In genomic region chr9:97983524-97984187, GRCh38 we compare ENCODE assay signal across 8 cellular contexts. TPM values are rescaled to one million over a fixed set of nuclear protein-coding genes. Genes with fewer than 3 reads are reported as not detected.
DNase-seq lines count a peak whose midpoint lies in the region; ATAC-seq and TF ChIP-seq lines count a peak whose summit lies in the region.

No MANE protein-coding gene starts in this region.

- peak overlapping the region; percentile 95 for H3K27ac Mint-ChIP-seq in activated CD8-positive, alpha-beta T cell treated with anti-CD3 and anti-CD28 coated beads, Interleukin-2, amount 10 ng/mL, durations not matched to agents 7 days and 5 days
- no peak overlapping the region for H3K27ac Mint-ChIP-seq in endothelial cell (ENCODE audit: unreplicated experiment)

- no peaks in the 10 kb centered on the region for H3K36me3 ChIP-seq in mucosa of descending colon (ENCODE audit: low read depth)

- CTCF ChIA-PET in activated CD8-positive, alpha-beta T cell treated with anti-CD3 and anti-CD28 coated beads, Interleukin-2, amount 10 ng/mL, durations not matched to agents 7 days and 5 days (lab: Charles Lee), result interaction anchor here (0.9 to 4.3 kb wide), 10 partner anchors 20 to 273 kb away, joined by 3 to 58 read pairs (median 4); partner anchors contain the start of genes HEMGN and TRMO

- peaks cover 54% of the 10 kb centered on the region for H3K4me1 Mint-ChIP-seq in activated CD8-positive, alpha-beta T cell treated with anti-CD3 and anti-CD28 coated beads, Interleukin-2, amount 10 ng/mL, durations not matched to agents 7 days and 5 days (ENCODE audit: low read depth)
- peaks cover 4% of the 10 kb centered on the region for H3K4me1 Mint-ChIP-seq in endothelial cell (ENCODE audit: unreplicated experiment)

- no peaks in the 10 kb centered on the region for H3K9me3 Mint-ChIP-seq in activated CD8-positive, alpha-beta T cell treated with anti-CD3 and anti-CD28 coated beads, Interleukin-2, amount 10 ng/mL, durations not matched to agents 7 days and 5 days (ENCODE audit: insufficient read depth)
- no peaks in the 10 kb centered on the region for H3K9me3 Mint-ChIP-seq in endothelial cell (ENCODE audit: unreplicated experiment)

- no peaks in the 10 kb centered on the region for H3K27me3 Mint-ChIP-seq in activated CD8-positive, alpha-beta T cell treated with anti-CD3 and anti-CD28 coated beads, Interleukin-2, amount 10 ng/mL, durations not matched to agents 7 days and 5 days (ENCODE audit: low read depth)
- peaks cover 9% of the 10 kb centered on the region for H3K27me3 Mint-ChIP-seq in endothelial cell (ENCODE audit: unreplicated experiment)

- intact Hi-C loops in mucosa of descending colon (cut with DNase I, micrococcal nuclease), result no loop called here

- POLR2A ChIA-PET in activated CD8-positive, alpha-beta T cell treated with anti-CD3 and anti-CD28 coated beads, Interleukin-2, amount 10 ng/mL, durations not matched to agents 7 days and 5 days (lab: Charles Lee), result interaction anchor here (0.7 to 10.3 kb wide), 16 partner anchors 9 to 272 kb away, joined by 3 to 110 read pairs (median 5); partner anchors contain the start of genes NANS, TBC1D2, TRIM14 and TRMO

- peaks cover 20% of the 10 kb centered on the region for H3K36me3 Mint-ChIP-seq in activated CD8-positive, alpha-beta T cell treated with anti-CD3 and anti-CD28 coated beads, Interleukin-2, amount 10 ng/mL, durations not matched to agents 7 days and 5 days (ENCODE audit: low read depth)
- no peaks in the 10 kb centered on the region for H3K36me3 Mint-ChIP-seq in endothelial cell (ENCODE audit: low read depth, unreplicated experiment)

- peak; percentile 20 for TF ChIP-seq CTCF in endothelial cell (IDR thresholded peaks at IDR 0.05; ENCODE audit: unreplicated experiment)
- TF ChIP-seq CTCF in mucosa of descending colon (IDR thresholded peaks at IDR 0.05), result no peak

- DNase-seq in COR-L47 (lab: John Stamatoyannopoulos, UW) (peak; percentile 24), MV-4-11 (lab: John Stamatoyannopoulos, UW) (peak; percentile 15), endothelial cell (ENCODE audit: low spot score) (peak; percentile 48), mucosa of descending colon (peak in 2 of 3 donors; percentile 67 to 77), middle frontal gyrus (ENCODE audit: extremely low spot score, low spot score) (no peak)
- DNase-seq in activated CD8-positive, alpha-beta T cell treated with anti-CD3 and anti-CD28 coated beads, Interleukin-2, amount 10 ng/mL, durations not matched to agents 7 days and 5 days, result peak; percentile 63
- DNase-seq in stimulated activated CD8-positive, alpha-beta memory T cell treated with anti-CD3 and anti-CD28 coated beads, Interleukin-2, amount 100 ng/mL, for 48 hours (ENCODE audit: low read depth in 2 of 2), result peak; percentile 23 to 30

- H3K4me1 ChIP-seq in mucosa of descending colon (ENCODE audit: low read depth), result peaks cover 31% of the 10 kb centered on the region

- H3K9me3 ChIP-seq in mucosa of descending colon, result no peaks in the 10 kb centered on the region

- H3K4me3 Mint-ChIP-seq in activated CD8-positive, alpha-beta T cell treated with anti-CD3 and anti-CD28 coated beads, Interleukin-2, amount 10 ng/mL, durations not matched to agents 7 days and 5 days, result peak overlapping the region; percentile 84
- H3K4me3 Mint-ChIP-seq in endothelial cell (ENCODE audit: unreplicated experiment), result peak overlapping the region; percentile 76

- peak overlapping the region; percentile 91 for H3K4me3 ChIP-seq in mucosa of descending colon

- peak; percentile 8 for ATAC-seq in GM21529 (IDR thresholded peaks at IDR 0.05; ENCODE audit: unreplicated experiment)
- peak; percentile 28 for ATAC-seq in activated CD8-positive, alpha-beta T cell treated with anti-CD3 and anti-CD28 coated beads, Interleukin-2, amount 10 ng/mL, durations not matched to agents 7 days and 5 days
- peak; percentile 54 for ATAC-seq in mucosa of descending colon

RNA-seq across cellular contexts. Expression of gene ANP32B, which starts 0.5 kb away (rescaled TPM):
- 100 to 1,000 TPM; 347 to 354 TPM for total RNA-seq in activated CD8-positive, alpha-beta T cell treated with anti-CD3 and anti-CD28 coated beads, Interleukin-2, amount 10 ng/mL, durations not matched to agents 7 days and 5 days
- total RNA-seq in endothelial cell (ENCODE audit: unreplicated experiment), result 108 TPM
- 100 to 1,000 TPM; 121 to 129 (median 125) TPM for total RNA-seq in mucosa of descending colon

RNA-seq across cellular contexts. Expression of gene HEMGN, which starts 45.7 kb away (rescaled TPM):
- 1 to 10 TPM; 1.2 to 1.6 TPM for total RNA-seq in activated CD8-positive, alpha-beta T cell treated with anti-CD3 and anti-CD28 coated beads, Interleukin-2, amount 10 ng/mL, durations not matched to agents 7 days and 5 days
- total RNA-seq in endothelial cell (ENCODE audit: unreplicated experiment), result 0.44 TPM
- total RNA-seq in mucosa of descending colon, result not detected
